1 cellular context compared by ENCODE assay signal in genomic region chr14:104581521-104581920, GRCh38.
TF ChIP-seq lines count a peak whose summit lies in the region.

No MANE protein-coding gene starts in this region.

TF ChIP-seq in GM12878, 131 proteins besides CTCF, POLR2A, EP300 and RAD21 (continued from another document):
- TF ChIP-seq MLLT1 (IDR thresholded peaks at IDR 0.05) = no peak
- TF ChIP-seq STAT3 (IDR thresholded peaks at IDR 0.05; ENCODE audit: low read depth, low read length) = no peak
- no peak for TF ChIP-seq KDM1A (IDR thresholded peaks at IDR 0.05; ENCODE audit: borderline replicate concordance)
- TF ChIP-seq MEF2A (IDR thresholded peaks at IDR 0.05; ENCODE audit: insufficient read depth, low read depth, low read length) = no peak
- no peak for TF ChIP-seq IRF3 (IDR thresholded peaks at IDR 0.05)
- no peak for TF ChIP-seq POLR2AphosphoS2 (IDR thresholded peaks at IDR 0.05; ENCODE audit: low read depth, low read length)
- no peak for TF ChIP-seq TBL1XR1 (IDR thresholded peaks at IDR 0.05; ENCODE audit: low read depth, low read length)
- no peak for TF ChIP-seq SPI1 (IDR thresholded peaks at IDR 0.05; ENCODE audit: borderline replicate concordance, insufficient read depth, low read depth, low read length)
